Comparison of ENCODE assay signal across 14 cellular contexts in the genomic region with DNA sequence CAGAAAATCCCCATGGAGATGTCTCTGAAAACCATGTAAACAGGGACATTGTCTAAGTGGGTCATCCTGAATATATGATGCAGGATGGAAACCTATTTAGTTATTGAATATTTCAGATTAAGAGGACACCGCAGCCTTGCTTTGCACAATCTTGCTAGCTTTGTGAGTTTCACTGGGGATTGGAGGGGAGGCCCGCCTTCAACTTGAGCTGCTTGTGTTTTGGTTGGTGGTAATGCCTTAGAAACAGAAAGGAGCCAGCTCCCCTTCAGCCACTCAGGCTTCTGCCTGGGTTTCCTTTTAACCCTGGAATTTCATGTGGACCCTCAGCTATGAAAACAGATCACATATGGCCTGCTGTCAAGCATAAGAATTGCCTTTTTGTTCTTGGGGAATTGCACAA.
DNase-seq lines count a peak whose midpoint lies in the region; ATAC-seq and TF ChIP-seq lines count a peak whose summit lies in the region.
"Had no signal": no experiment of that assay in that cellular context is flagged by ENCODE, and none has a peak within 500 bp of the region (broad histone marks: within the 10 kb centered on the region; RNA-seq: fewer than 3 reads in every experiment).

No MANE protein-coding gene starts in this region.

- H3K36me3 ChIP-seq in brain microvascular endothelial cell (replicated peaks) (peaks cover 10% of the 10 kb centered on the region), suprapubic skin (no peaks in the 10 kb centered on the region)
- H3K36me3 ChIP-seq: transverse colon had no signal

- peak; percentile 29 for DNase-seq in NCI-H2171 treated with DMSO at 0.1 percent for 48 hours (lab: John Stamatoyannopoulos, UW)
- DNase-seq in NCI-H2171 (lab: John Stamatoyannopoulos, UW), result no peak
- DNase-seq in brain microvascular endothelial cell, result peak; percentile 69
- peak; percentile 85 for DNase-seq in iris pigment epithelial cell (ENCODE audit: low read depth)
- no peak for DNase-seq in suprapubic skin (ENCODE audit: low spot score in 2 of 2)
- DNase-seq in inferior parietal cortex (ENCODE audit: extremely low spot score), result no peak
- DNase-seq: 8988T; activated CD4-positive, alpha-beta T cell treated with anti-CD3 and anti-CD28 coated beads for 48 hours; occipital lobe; transverse colon had no signal

- H3K9me3 ChIP-seq in suprapubic skin, result no peaks in the 10 kb centered on the region
- H3K9me3 ChIP-seq: transverse colon had no signal

- TF ChIP-seq CTCF in brain microvascular endothelial cell (IDR thresholded peaks at IDR 0.05; ENCODE audit: low read depth, low read length, missing control alignments), result no peak
- TF ChIP-seq CTCF in suprapubic skin (IDR thresholded peaks at IDR 0.05), result no peak

- ATAC-seq in GM18867 (IDR thresholded peaks at IDR 0.05; ENCODE audit: unreplicated experiment) (no peak), HG03378 (IDR thresholded peaks at IDR 0.05; ENCODE audit: unreplicated experiment) (no peak)
- ATAC-seq: activated T-helper 17 cell treated with anti-CD3 and anti-CD28 coated beads, Interleukin-2, amount 50 U/mL, for 72 hours; Panc1 had no signal

- in situ Hi-C loops in brain microvascular endothelial cell (cut with HindIII; ENCODE audit: low pct_ligation_motif_present, low sequenced_read_pairs), result no loop called here

- WGBS in suprapubic skin, result 46% methylated on average over 2 of the region's 2 CpGs

- TF ChIP-seq EP300 in suprapubic skin (IDR thresholded peaks at IDR 0.05), result no peak

- no peak overlapping the region for H3K4me3 ChIP-seq in brain microvascular endothelial cell (ENCODE audit: low read depth, low read length)
- no peak overlapping the region for H3K4me3 ChIP-seq in suprapubic skin
- H3K4me3 ChIP-seq: transverse colon had no signal

- H3K4me1 ChIP-seq in suprapubic skin, result peaks cover 29% of the 10 kb centered on the region

- TF ChIP-seq POLR2A in suprapubic skin (IDR thresholded peaks at IDR 0.05), result no peak

- H3K27me3 ChIP-seq in brain microvascular endothelial cell (replicated peaks) (no peaks in the 10 kb centered on the region), suprapubic skin (no peaks in the 10 kb centered on the region)
- H3K27me3 ChIP-seq: transverse colon had no signal

- H3K27ac ChIP-seq in brain microvascular endothelial cell, result peak overlapping the region; percentile 58
- H3K27ac ChIP-seq in suprapubic skin, result peak overlapping the region; percentile 71

Comparison
In these comparisons a context has a peak if more than half of its experiments do, and no peak if none do; other contexts are left out.
1. DNase-seq: peak in NCI-H2171 treated with DMSO at 0.1 percent for 48 hours (single experiment), brain microvascular endothelial cell (single experiment) and iris pigment epithelial cell (single experiment); none in NCI-H2171 (single experiment), suprapubic skin (0 of 2) and inferior parietal cortex (single experiment).